1 cellular context compared by ENCODE assay signal in genomic region chr4:87855540-87855939, GRCh38.
TF ChIP-seq lines count a peak whose summit lies in the region.

No MANE protein-coding gene starts in this region.

TF ChIP-seq in SK-N-SH, 30 proteins besides CTCF, POLR2A, EP300 and RAD21 (continued from another document):
- no peak for TF ChIP-seq SIN3A (IDR thresholded peaks at IDR 0.05; ENCODE audit: borderline replicate concordance, low read depth, low read length)
- no peak for TF ChIP-seq RCOR1 (IDR thresholded peaks at IDR 0.05; ENCODE audit: low read length)
- TF ChIP-seq USF2 (IDR thresholded peaks at IDR 0.05; ENCODE audit: borderline replicate concordance, low read depth, low read length) = no peak
